In genomic region chr17:67765623-67766022, GRCh38 we compare ENCODE assay signal across 2 cellular contexts.
A peak's percentile ranks its signal among the peaks of the same experiment; 100 is the strongest.
TF ChIP-seq lines count a peak whose summit lies in the region.

No MANE protein-coding gene starts in this region.

TF ChIP-seq in HepG2, 621 proteins besides CTCF, POLR2A, EP300 and RAD21:
- TF ChIP-seq USF2 (IDR thresholded peaks at IDR 0.05; ENCODE audit: low read depth, low read length) (0 out of 2 replicates have a peak, but pooled peaks have one; percentile 8), USF2 (CRISPR knock-in tag; IDR thresholded peaks at IDR 0.05; ENCODE audit: borderline replicate concordance) (no peak), ZNF891 (CRISPR knock-in tag; IDR thresholded peaks at IDR 0.05) (no peak), NFYC (CRISPR knock-in tag; IDR thresholded peaks at IDR 0.05) (peak; percentile 67), RAD51 (IDR thresholded peaks at IDR 0.05; ENCODE audit: borderline replicate concordance) (peak; percentile 11; the same call in 1 of the 2 replicates), NR2F6 (IDR thresholded peaks at IDR 0.05) (peak; percentile 56; the same call in 1 of the 2 replicates), NR2F6 (CRISPR knock-in tag; IDR thresholded peaks at IDR 0.05) (0 out of 2 replicates have a peak, but pooled peaks have one; percentile 22), KAT2B (IDR thresholded peaks at IDR 0.05; ENCODE audit: borderline replicate concordance, low read depth, low read length) (no peak), ZNF143 (CRISPR knock-in tag; IDR thresholded peaks at IDR 0.05) (peak; percentile 53; the same call in 1 of the 2 replicates)
TF ChIP-seq in HepG2: peak in this region for 5.

TF ChIP-seq in WTC11, 78 proteins besides CTCF, POLR2A, EP300 and RAD21:
- TF ChIP-seq TP53 (CRISPR knock-in tag; IDR thresholded peaks at IDR 0.05) = no peak
- TF ChIP-seq FOXP4 (CRISPR knock-in tag; IDR thresholded peaks at IDR 0.05) = no peak
- TF ChIP-seq NR3C1 (CRISPR knock-in tag; conservative IDR thresholded peaks at IDR 0.05; ENCODE audit: low read depth) = no peak
- TF ChIP-seq ZNF138 (CRISPR knock-in tag; conservative IDR thresholded peaks at IDR 0.05) = no peak
- TF ChIP-seq ZNF416 (CRISPR knock-in tag; IDR thresholded peaks at IDR 0.05) = no peak
- TF ChIP-seq USF2 (CRISPR knock-in tag; IDR thresholded peaks at IDR 0.05) = peak; percentile 80
- TF ChIP-seq STAT6 (CRISPR knock-in tag; conservative IDR thresholded peaks at IDR 0.05; ENCODE audit: low read depth) = no peak
- TF ChIP-seq TCF7 (CRISPR knock-in tag; IDR thresholded peaks at IDR 0.05; ENCODE audit: low read depth) = no peak
- TF ChIP-seq JAZF1 (CRISPR knock-in tag; IDR thresholded peaks at IDR 0.05) = no peak
- no peak for TF ChIP-seq ZNF317 (CRISPR knock-in tag; IDR thresholded peaks at IDR 0.05; ENCODE audit: borderline replicate concordance, low read depth)
- no peak for TF ChIP-seq ZNF263 (CRISPR knock-in tag; IDR thresholded peaks at IDR 0.05; ENCODE audit: low read depth)
- no peak for TF ChIP-seq ZBTB21 (CRISPR knock-in tag; IDR thresholded peaks at IDR 0.05; ENCODE audit: borderline replicate concordance)
- no peak for TF ChIP-seq FOXJ3 (CRISPR knock-in tag; IDR thresholded peaks at IDR 0.05; ENCODE audit: borderline replicate concordance)
- no peak for TF ChIP-seq PREB (CRISPR knock-in tag; IDR thresholded peaks at IDR 0.05; ENCODE audit: borderline replicate concordance)
- no peak for TF ChIP-seq ZNF396 (CRISPR knock-in tag; IDR thresholded peaks at IDR 0.05; ENCODE audit: borderline replicate concordance)
- no peak for TF ChIP-seq E2F4 (CRISPR knock-in tag; IDR thresholded peaks at IDR 0.05; ENCODE audit: borderline replicate concordance, low read depth)
- peak; percentile 65; the same call in 1 of the 2 replicates for TF ChIP-seq USF1 (CRISPR knock-in tag; IDR thresholded peaks at IDR 0.05)
